In the genomic region with DNA sequence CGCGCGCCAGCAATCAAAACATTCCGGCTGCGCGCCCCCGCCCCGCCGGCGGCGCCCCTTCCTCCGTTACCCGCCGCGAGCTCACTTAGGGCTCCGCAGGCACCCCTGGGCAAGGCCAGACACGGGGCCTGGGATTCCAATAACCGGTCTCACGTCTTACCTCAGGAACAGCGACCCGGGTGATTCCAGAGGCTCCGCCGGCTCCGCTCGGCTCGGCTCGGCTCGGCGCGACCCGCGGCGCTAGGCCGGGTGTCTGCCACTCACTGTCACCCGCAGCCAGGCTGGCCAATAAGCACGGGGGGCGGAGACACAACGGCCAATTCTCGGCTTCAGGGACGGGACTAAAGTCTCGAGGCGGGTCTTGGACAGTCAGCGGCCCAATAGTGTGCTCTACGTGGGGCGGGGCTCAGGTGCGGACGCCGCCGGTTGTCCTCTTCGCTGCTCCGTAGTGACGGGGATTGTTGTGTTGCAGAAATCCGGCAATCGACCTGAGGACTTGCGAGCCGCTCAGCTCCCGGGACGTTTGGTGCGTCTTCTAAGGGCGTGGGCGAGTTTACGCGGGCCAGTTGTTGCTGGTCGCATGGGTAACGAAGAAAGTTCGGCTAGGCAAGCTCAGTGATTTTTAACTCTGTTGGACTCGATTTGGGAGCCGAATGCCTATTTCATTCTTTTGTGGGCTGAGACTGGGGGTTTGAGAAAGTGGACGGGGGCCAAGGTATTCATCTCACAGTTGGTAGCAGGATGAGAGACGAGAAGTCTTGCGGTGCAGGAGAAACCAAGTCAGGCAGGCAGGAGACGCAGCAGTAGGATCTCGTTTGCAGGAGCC, we compare ENCODE assay signal across 8 cellular contexts. TPM values are rescaled to one million over a fixed set of nuclear protein-coding genes. Genes with fewer than 3 reads are reported as not detected.
A peak's percentile ranks its signal among the peaks of the same experiment; 100 is the strongest.
DNase-seq lines count a peak whose midpoint lies in the region; ATAC-seq and TF ChIP-seq lines count a peak whose summit lies in the region.

A gene with protein sequence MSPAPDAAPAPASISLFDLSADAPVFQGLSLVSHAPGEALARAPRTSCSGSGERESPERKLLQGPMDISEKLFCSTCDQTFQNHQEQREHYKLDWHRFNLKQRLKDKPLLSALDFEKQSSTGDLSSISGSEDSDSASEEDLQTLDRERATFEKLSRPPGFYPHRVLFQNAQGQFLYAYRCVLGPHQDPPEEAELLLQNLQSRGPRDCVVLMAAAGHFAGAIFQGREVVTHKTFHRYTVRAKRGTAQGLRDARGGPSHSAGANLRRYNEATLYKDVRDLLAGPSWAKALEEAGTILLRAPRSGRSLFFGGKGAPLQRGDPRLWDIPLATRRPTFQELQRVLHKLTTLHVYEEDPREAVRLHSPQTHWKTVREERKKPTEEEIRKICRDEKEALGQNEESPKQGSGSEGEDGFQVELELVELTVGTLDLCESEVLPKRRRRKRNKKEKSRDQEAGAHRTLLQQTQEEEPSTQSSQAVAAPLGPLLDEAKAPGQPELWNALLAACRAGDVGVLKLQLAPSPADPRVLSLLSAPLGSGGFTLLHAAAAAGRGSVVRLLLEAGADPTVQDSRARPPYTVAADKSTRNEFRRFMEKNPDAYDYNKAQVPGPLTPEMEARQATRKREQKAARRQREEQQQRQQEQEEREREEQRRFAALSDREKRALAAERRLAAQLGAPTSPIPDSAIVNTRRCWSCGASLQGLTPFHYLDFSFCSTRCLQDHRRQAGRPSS (plus strand): TSS at position 432 of the 826 bp plus-strand sequence. CDS start 452 bp downstream, outside the sequence.
A gene with protein sequence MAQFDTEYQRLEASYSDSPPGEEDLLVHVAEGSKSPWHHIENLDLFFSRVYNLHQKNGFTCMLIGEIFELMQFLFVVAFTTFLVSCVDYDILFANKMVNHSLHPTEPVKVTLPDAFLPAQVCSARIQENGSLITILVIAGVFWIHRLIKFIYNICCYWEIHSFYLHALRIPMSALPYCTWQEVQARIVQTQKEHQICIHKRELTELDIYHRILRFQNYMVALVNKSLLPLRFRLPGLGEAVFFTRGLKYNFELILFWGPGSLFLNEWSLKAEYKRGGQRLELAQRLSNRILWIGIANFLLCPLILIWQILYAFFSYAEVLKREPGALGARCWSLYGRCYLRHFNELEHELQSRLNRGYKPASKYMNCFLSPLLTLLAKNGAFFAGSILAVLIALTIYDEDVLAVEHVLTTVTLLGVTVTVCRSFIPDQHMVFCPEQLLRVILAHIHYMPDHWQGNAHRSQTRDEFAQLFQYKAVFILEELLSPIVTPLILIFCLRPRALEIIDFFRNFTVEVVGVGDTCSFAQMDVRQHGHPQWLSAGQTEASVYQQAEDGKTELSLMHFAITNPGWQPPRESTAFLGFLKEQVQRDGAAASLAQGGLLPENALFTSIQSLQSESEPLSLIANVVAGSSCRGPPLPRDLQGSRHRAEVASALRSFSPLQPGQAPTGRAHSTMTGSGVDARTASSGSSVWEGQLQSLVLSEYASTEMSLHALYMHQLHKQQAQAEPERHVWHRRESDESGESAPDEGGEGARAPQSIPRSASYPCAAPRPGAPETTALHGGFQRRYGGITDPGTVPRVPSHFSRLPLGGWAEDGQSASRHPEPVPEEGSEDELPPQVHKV (minus strand): TSS at position 262 of the 826 bp plus-strand sequence. CDS start 1,612 bp downstream, outside the sequence.

- no peaks in the 10 kb centered on the region for H3K27me3 ChIP-seq in CD8-positive, alpha-beta memory T cell (ENCODE audit: insufficient read depth, low read length, poor library complexity, severe bottlenecking)
- H3K27me3 ChIP-seq in lung (ENCODE audit: control insufficient read depth, insufficient read depth): no peaks in the 10 kb centered on the region

- H3K36me3 ChIP-seq in CD8-positive, alpha-beta memory T cell (ENCODE audit: insufficient read depth, low read length): peaks cover 49% of the 10 kb centered on the region
- peaks cover 22 to 28% of the 10 kb centered on the region in 2 donors for H3K36me3 ChIP-seq in lung (ENCODE audit: control insufficient read depth in 2 of 2, insufficient read depth in 2 of 2, low read length in 2 of 2)

- H3K4me3 Mint-ChIP-seq in CD8-positive, alpha-beta memory T cell: peak within 1 kb of the TSS; percentile 92 to 100 (median 98)

- no peak for TF ChIP-seq CTCF in lung (IDR thresholded peaks at IDR 0.05; ENCODE audit: control extremely low read depth, extremely low read depth)

- H3K4me1 ChIP-seq in CD8-positive, alpha-beta memory T cell (ENCODE audit: insufficient read depth, low read length): peaks cover 44% of the 10 kb centered on the region
- peaks cover 4 to 9% of the 10 kb centered on the region in 2 donors for H3K4me1 ChIP-seq in lung (ENCODE audit: control insufficient read depth in 2 of 2, insufficient read depth in 2 of 2, low read length in 2 of 2)

- no peaks in the 10 kb centered on the region for H3K27me3 Mint-ChIP-seq in CD8-positive, alpha-beta memory T cell

- peak within 1 kb of the TSS; percentile 93 for H3K4me3 ChIP-seq in CD8-positive, alpha-beta memory T cell (ENCODE audit: low read length)
- H3K4me3 ChIP-seq in lung: peak within 1 kb of the TSS; percentile 87

- POLR2A ChIA-PET in CD8-positive, alpha-beta memory T cell (lab: Charles Lee): interaction anchor here (0.7 to 4.5 kb wide), 15 partner anchors 9 to 158 kb away, joined by 3 to 164 read pairs (median 6); a partner anchor contains a TSS

- DNase-seq in CD8-positive, alpha-beta memory T cell: peak; percentile 96 to 99 (median 98)
- peak; percentile 89 for DNase-seq in HS-5 (ENCODE audit: low read depth)
- peak; percentile 98 for DNase-seq in NK-92 treated with Interleukin-12 subunit alpha and Interleukin-12 subunit beta, amount 100 ng/mL, for 24 hours (lab: John Stamatoyannopoulos, UW)
- DNase-seq in activated CD8-positive, alpha-beta memory T cell treated with anti-CD3 and anti-CD28 coated beads for 24 hours: peak; percentile 97
- DNase-seq in effector CD4-positive, alpha-beta T cell: peak; percentile 98
- DNase-seq in lung (ENCODE audit: low spot score): peak; percentile 99
- DNase-seq in stimulated activated CD4-positive, alpha-beta T cell treated with anti-CD3 and anti-CD28 coated beads, TNF-alpha, amount 100 ng/mL, for 4 hours (ENCODE audit: low read depth in 3 of 3): peak; percentile 89 to 97 (median 95)

- H3K36me3 Mint-ChIP-seq in CD8-positive, alpha-beta memory T cell: peaks cover 0 to 75% (median 12%) of the 10 kb centered on the region in 3 donors

- peak within 1 kb of the TSS; percentile 94 to 100 (median 98) for H3K27ac Mint-ChIP-seq in CD8-positive, alpha-beta memory T cell

- H3K9me3 ChIP-seq in CD8-positive, alpha-beta memory T cell (ENCODE audit: low read length): no peaks in the 10 kb centered on the region
- no peaks in the 10 kb centered on the region for H3K9me3 ChIP-seq in lung (ENCODE audit: control insufficient read depth in 2 of 2, insufficient read depth in 1 of 2, low read length in 1 of 2)

- WGBS in lung, 2 donors: 0% methylated on average over 71 to 73 of the region's 73 CpGs

- peaks cover 43 to 80% (median 54%) of the 10 kb centered on the region in 3 donors for H3K4me1 Mint-ChIP-seq in CD8-positive, alpha-beta memory T cell

- no peaks in the 10 kb centered on the region for H3K9me3 Mint-ChIP-seq in CD8-positive, alpha-beta memory T cell

- CTCF ChIA-PET in CD8-positive, alpha-beta memory T cell (lab: Charles Lee): interaction anchor here (0.8 to 7.6 kb wide), 13 partner anchors 9 to 70 kb away, joined by 3 to 51 read pairs (median 5); a partner anchor contains a TSS

- H3K27ac ChIP-seq in CD8-positive, alpha-beta memory T cell (ENCODE audit: low read depth, low read length): peak within 1 kb of the TSS; percentile 96
- H3K27ac ChIP-seq in lung (ENCODE audit: low read depth in 1 of 2, low read length in 1 of 2): peak within 1 kb of the TSS; percentile 95 to 98

- ATAC-seq in GM19468 (IDR thresholded peaks at IDR 0.05; ENCODE audit: extremely low read depth, unreplicated experiment): peak; percentile 91
- peak; percentile 99 for ATAC-seq in lung (ENCODE audit: insufficient read depth, low FRiP score)

RNA-seq across cellular contexts. Expression of the first gene that starts in this region (rescaled TPM):
- total RNA-seq in CD8-positive, alpha-beta memory T cell: 10 to 100 TPM; 72.4 to 76.0 TPM
- 32.5 TPM for polyA plus RNA-seq in CD8-positive, alpha-beta memory T cell
- 100 to 1,000 TPM in 1 of 2 donors, 10 to 100 TPM in 1; 40.1 to 101 TPM for total RNA-seq in lung
- 10 to 100 TPM; 22.3 to 28.4 TPM for polyA plus RNA-seq in lung

RNA-seq across cellular contexts. Expression of the second gene that starts in this region (rescaled TPM):
- 10 to 100 TPM; 46.1 to 52.9 TPM for total RNA-seq in CD8-positive, alpha-beta memory T cell
- 32.0 TPM for polyA plus RNA-seq in CD8-positive, alpha-beta memory T cell
- total RNA-seq in lung: 10 to 100 TPM; 49.1 TPM
- polyA plus RNA-seq in lung: 10 to 100 TPM; 22.5 to 36.1 TPM

Comparison
In these comparisons a context has a peak if more than half of its experiments do, and no peak if none do; other contexts are left out.
1. Peak in every context shown above with its lines: DNase-seq, ATAC-seq, H3K4me3 ChIP-seq and H3K27ac ChIP-seq.